In genomic region chr14:94080606-94081385, GRCh38 we compare ENCODE assay signal across 1 cellular context.
TF ChIP-seq lines count a peak whose summit lies in the region.

Gene DDX24, minus strand, starts transcription at chr14:94081202. Its CDS starts 1,460 bp downstream, at chr14:94079742.
Gene IFI27L1, plus strand, starts transcription at chr14:94081310. Its CDS starts 15,628 bp downstream, at chr14:94096938.

TF ChIP-seq in H1, 55 proteins besides CTCF, POLR2A, EP300 and RAD21:
- TF ChIP-seq PHF8 (conservative IDR thresholded peaks at IDR 0.05; ENCODE audit: low read depth, low read length) (peak; percentile 68; the same call in 1 of the 2 replicates), MAFK (IDR thresholded peaks at IDR 0.05; ENCODE audit: low read depth, low read length) (no peak), GABPA (IDR thresholded peaks at IDR 0.05; ENCODE audit: borderline replicate concordance, insufficient read depth, low read length) (peak; percentile 85), TBP (IDR thresholded peaks at IDR 0.05; ENCODE audit: low read depth, low read length) (peak; percentile 83), SUZ12 (IDR thresholded peaks at IDR 0.05; ENCODE audit: low read length) (no peak), CHD1 (IDR thresholded peaks at IDR 0.05; ENCODE audit: low read depth, low read length) (no peak), ATF3 (IDR thresholded peaks at IDR 0.05; ENCODE audit: insufficient read depth, low read depth, low read length) (no peak), YY1 (IDR thresholded peaks at IDR 0.05; ENCODE audit: low read depth, low read length) (0 out of 2 replicates have a peak, but pooled peaks have one; percentile 40), KDM5A (IDR thresholded peaks at IDR 0.05; ENCODE audit: low read length) (no peak), ZNF274 (IDR thresholded peaks at IDR 0.05; ENCODE audit: borderline replicate concordance, extremely low read depth, low read length) (no peak), JUND (IDR thresholded peaks at IDR 0.05; ENCODE audit: low read length) (no peak), USF2 (IDR thresholded peaks at IDR 0.05; ENCODE audit: low read length) (no peak), TEAD4 (IDR thresholded peaks at IDR 0.05; ENCODE audit: low read depth, low read length) (no peak), KDM4A (IDR thresholded peaks at IDR 0.05; ENCODE audit: low read depth, low read length, severe bottlenecking) (peak; percentile 79), NANOG (IDR thresholded peaks at IDR 0.05; ENCODE audit: insufficient read depth, low read depth, low read length, poor library complexity, severe bottlenecking) (no peak), POLR2AphosphoS5 (IDR thresholded peaks at IDR 0.05; ENCODE audit: low read depth, low read length) (peak; percentile 54; the same call in 1 of the 2 replicates), SP4 (IDR thresholded peaks at IDR 0.05; ENCODE audit: low read length) (no peak), SP2 (IDR thresholded peaks at IDR 0.05; ENCODE audit: low read length) (peak; percentile 56), E2F6 (IDR thresholded peaks at IDR 0.05) (peak; percentile 34; the same call in 1 of the 2 replicates), ASH2L (IDR thresholded peaks at IDR 0.05; ENCODE audit: low read length) (peak; percentile 92), BRCA1 (IDR thresholded peaks at IDR 0.05; ENCODE audit: low read depth, low read length) (no peak), CBX5 (IDR thresholded peaks at IDR 0.05; ENCODE audit: low read depth, low read length) (no peak), EZH2 (IDR thresholded peaks at IDR 0.05; ENCODE audit: low read depth, low read length, severe bottlenecking) (no peak), POU5F1 (IDR thresholded peaks at IDR 0.05; ENCODE audit: low read depth, low read length) (no peak), TCF12 (IDR thresholded peaks at IDR 0.05; ENCODE audit: low read depth, low read length) (no peak), BACH1 (IDR thresholded peaks at IDR 0.05; ENCODE audit: low read length) (no peak), SIX5 (IDR thresholded peaks at IDR 0.05; ENCODE audit: low read depth, low read length) (no peak), RBBP5 (IDR thresholded peaks at IDR 0.05; ENCODE audit: borderline replicate concordance, low read depth, low read length) (peak; percentile 79), TAF7 (optimal IDR thresholded peaks at IDR 0.05; ENCODE audit: borderline replicate concordance, low read depth, low read length) (no peak), HDAC2 (IDR thresholded peaks at IDR 0.05; ENCODE audit: borderline replicate concordance in 1 of 2, low read depth in 2 of 2, low read length in 2 of 2) (0 out of 4 replicates have a peak, but pooled peaks of 1 of the 2 experiments have one; percentile 33), CREB1 (IDR thresholded peaks at IDR 0.05) (peak; percentile 72), SAP30 (IDR thresholded peaks at IDR 0.05; ENCODE audit: insufficient read depth, insufficient replicate concordance, low read length) (no peak), BCL11A (IDR thresholded peaks at IDR 0.05; ENCODE audit: low read depth in 2 of 2, low read length in 2 of 2) (no peak), CHD7 (IDR thresholded peaks at IDR 0.05; ENCODE audit: insufficient replicate concordance, low read length) (no peak), FOSL1 (IDR thresholded peaks at IDR 0.05; ENCODE audit: insufficient read depth, low read depth, low read length) (no peak), GTF2F1 (IDR thresholded peaks at IDR 0.05; ENCODE audit: borderline replicate concordance, low read depth, low read length) (no peak), NRF1 (IDR thresholded peaks at IDR 0.05; ENCODE audit: low read depth, low read length) (no peak), HDAC6 (IDR thresholded peaks at IDR 0.05; ENCODE audit: low read depth, low read length) (no peak), CHD2 (IDR thresholded peaks at IDR 0.05; ENCODE audit: low read length) (peak; percentile 50; the same call in 1 of the 2 replicates), RXRA (IDR thresholded peaks at IDR 0.05; ENCODE audit: insufficient read depth, low read depth, low read length) (no peak), CTBP2 (IDR thresholded peaks at IDR 0.05; ENCODE audit: borderline replicate concordance, insufficient read depth, insufficient read length, low read length) (no peak), EGR1 (IDR thresholded peaks at IDR 0.05; ENCODE audit: borderline replicate concordance, low read depth, low read length) (no peak), SRF (IDR thresholded peaks at IDR 0.05; ENCODE audit: low read depth, low read length) (no peak), SP1 (IDR thresholded peaks at IDR 0.05; ENCODE audit: low read depth, low read length) (peak; percentile 73), CEBPB (IDR thresholded peaks at IDR 0.05; ENCODE audit: low read depth, low read length) (no peak), SIN3A (conservative IDR thresholded peaks at IDR 0.05 in 1 of 2, IDR thresholded peaks at IDR 0.05 in 1 of 2; ENCODE audit: low read depth in 1 of 2, low read length in 2 of 2) (peak in 1 of 2 experiments; percentile 21; a peak in 1 of 4 replicates), TAF1 (IDR thresholded peaks at IDR 0.05; ENCODE audit: low read depth, low read length) (peak; percentile 76), ATF2 (IDR thresholded peaks at IDR 0.05; ENCODE audit: low read length) (no peak), KDM1A (IDR thresholded peaks at IDR 0.05; ENCODE audit: borderline replicate concordance, low read length) (no peak), JUN (IDR thresholded peaks at IDR 0.05; ENCODE audit: low read depth, low read length) (no peak), RFX5 (IDR thresholded peaks at IDR 0.05; ENCODE audit: borderline replicate concordance, low read depth, low read length) (no peak), MAX (IDR thresholded peaks at IDR 0.05) (peak; percentile 59; the same call in 1 of the 2 replicates), SIRT6 (IDR thresholded peaks at IDR 0.05; ENCODE audit: low read length) (no peak), CBX8 (IDR thresholded peaks at IDR 0.05; ENCODE audit: borderline replicate concordance, low read depth, low read length) (no peak), RNF2 (IDR thresholded peaks at IDR 0.05; ENCODE audit: borderline replicate concordance, low read depth, low read length, missing control alignments, poor library complexity, severe bottlenecking) (no peak)
TF ChIP-seq in H1: peak in this region for 17.
